8 cellular contexts compared by ENCODE assay signal in the genomic region with DNA sequence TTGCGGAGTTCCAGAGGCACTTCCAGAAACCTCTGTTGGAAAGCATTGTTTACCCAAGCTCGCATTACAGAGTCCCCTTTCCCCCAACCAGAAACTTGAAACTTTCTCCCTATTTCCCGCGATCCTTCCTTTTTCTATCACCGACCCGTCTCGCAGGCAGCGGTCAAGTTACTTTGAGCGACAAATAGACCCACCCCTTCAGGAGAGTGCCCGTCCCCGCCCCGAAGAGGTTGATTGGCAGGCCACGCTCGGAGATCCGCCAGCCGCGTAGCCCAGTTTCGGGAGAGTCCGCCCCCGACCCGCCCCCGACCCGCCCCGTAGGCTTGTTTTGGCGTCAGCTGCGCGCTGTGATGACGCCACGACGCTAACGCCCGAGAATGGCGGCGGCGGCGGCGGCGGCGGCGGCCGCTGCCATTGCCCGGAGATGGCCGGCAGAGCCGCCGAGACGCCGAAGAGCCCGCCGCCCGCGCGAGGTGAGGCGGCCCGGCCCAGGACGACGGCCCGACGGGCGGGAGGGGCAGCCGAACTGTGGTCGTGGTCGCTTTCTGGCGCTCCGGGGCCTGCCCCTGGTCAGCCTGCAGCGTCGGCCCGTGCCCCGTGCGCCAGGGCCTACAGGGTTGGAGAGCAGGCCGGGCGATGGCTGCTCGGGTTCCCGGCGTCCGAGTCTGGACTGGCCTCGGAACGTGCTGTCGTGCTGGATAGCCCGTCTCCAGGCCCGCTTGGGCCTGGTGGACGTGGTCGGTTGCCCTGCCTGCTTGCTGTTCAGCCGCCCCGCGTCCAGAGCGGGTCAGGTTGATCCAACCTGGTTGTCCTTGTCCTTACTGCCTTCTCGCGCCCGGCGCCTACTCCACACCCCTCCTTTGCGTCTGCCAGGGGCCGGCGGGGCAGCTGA. TPM values are rescaled to one million over a fixed set of nuclear protein-coding genes. Genes with fewer than 3 reads are reported as not detected.
DNase-seq lines count a peak whose midpoint lies in the region; ATAC-seq, FAIRE-seq and TF ChIP-seq lines count a peak whose summit lies in the region.

A gene (plus strand): TSS at position 356 of the 892 bp plus-strand sequence. CDS start 15,496 bp downstream, outside the sequence.

- ATAC-seq in HG02759 (IDR thresholded peaks at IDR 0.05; ENCODE audit: unreplicated experiment) (peak; percentile 90), Right ventricle myocardium superior (ENCODE audit: poor library complexity) (peak; percentile 98), pancreas (peak; percentile 92 to 98 (median 96))

- no peaks in the 10 kb centered on the region for H3K9me3 ChIP-seq in pancreas
- H3K9me3 ChIP-seq in tibial artery, result no peaks in the 10 kb centered on the region

- H3K27me3 ChIP-seq in pancreas, result no peaks in the 10 kb centered on the region
- no peaks in the 10 kb centered on the region for H3K27me3 ChIP-seq in tibial artery

- H3K36me3 ChIP-seq in pancreas (no peaks in the 10 kb centered on the region), tibial artery (no peaks in the 10 kb centered on the region)

- peak; percentile 70 for DNase-seq in GM12864 (ENCODE audit: low read depth)
- DNase-seq in NCI-H1417 treated with DMSO at 0.1 percent for 48 hours (lab: John Stamatoyannopoulos, UW), result peak; percentile 80
- peak; percentile 87 to 96 for DNase-seq in SW 1271 (lab: John Stamatoyannopoulos, UW)
- peak; percentile 88 for DNase-seq in activated naive CD8-positive, alpha-beta T cell treated with anti-CD3 and anti-CD28 coated beads, Interleukin-2, amount 50 U/mL, for 16 hours (ENCODE audit: low read depth, low spot score)
- peak; percentile 99 for DNase-seq in Right ventricle myocardium superior
- DNase-seq in pancreas, result peak; percentile 96 to 98 (median 96)
- DNase-seq in tibial artery, result peak; percentile 96 to 98

- H3K4me1 ChIP-seq in pancreas (peaks cover 11 to 20% (median 11%) of the 10 kb centered on the region in 3 donors), tibial artery (peaks cover 0 to 50% (median 34%) of the 10 kb centered on the region in 4 donors)

- intact Hi-C loops in Right ventricle myocardium superior (cut with DNase I) (no loop called here), pancreas (cut with DNase I) (no loop called here), tibial artery (cut with DNase I; ENCODE audit: low total_unique reads) (no loop called here)

- TF ChIP-seq CTCF in GM12864 (IDR thresholded peaks at IDR 0.05; ENCODE audit: low read depth, low read length, missing control alignments) (no peak), pancreas (IDR thresholded peaks at IDR 0.05) (no peak), tibial artery (IDR thresholded peaks at IDR 0.05) (no peak)

- peak within 1 kb of the TSS; percentile 86 for H3K4me3 ChIP-seq in GM12864 (ENCODE audit: low read depth, low read length)
- peak within 1 kb of the TSS; percentile 91 to 99 (median 96) for H3K4me3 ChIP-seq in pancreas
- H3K4me3 ChIP-seq in tibial artery, result peak within 1 kb of the TSS; percentile 82 to 98

- WGBS in pancreas, 2 donors, result 0 to 1% methylated on average over 57 to 93 of the region's 93 CpGs

- FAIRE-seq in pancreas (lab: Jason Lieb, UNC), result no peak

- H3K27ac ChIP-seq in pancreas (peak within 1 kb of the TSS; percentile 95 to 98 (median 98)), tibial artery (peak within 1 kb of the TSS; percentile 94 to 99)

RNA-seq across cellular contexts. Expression of the gene that starts here (rescaled TPM):
- total RNA-seq in Right ventricle myocardium superior (16.6 TPM), pancreas (10 to 100 TPM; 13.9 to 17.7 (median 15.7) TPM)
- 10 to 100 TPM; 12.7 to 15.9 TPM for polyA plus RNA-seq in pancreas

Comparison
In these comparisons a context has a peak if more than half of its experiments do, and no peak if none do; other contexts are left out.
1. Peak in every context shown above with its lines: DNase-seq, ATAC-seq, H3K4me3 ChIP-seq and H3K27ac ChIP-seq.